Comparison of ENCODE assay signal across 28 cellular contexts in genomic region chr1:180135535-180135934, GRCh38.
"Had no signal": no experiment of that assay in that cellular context is flagged by ENCODE, and none has a peak within 500 bp of the region (broad histone marks: within the 10 kb centered on the region; RNA-seq: fewer than 3 reads in every experiment).

No MANE protein-coding gene starts in this region.

- H3K4me1 ChIP-seq: esophagus muscularis mucosa, gastrocnemius medialis, heart left ventricle had no signal

- H3K9me3 ChIP-seq: esophagus muscularis mucosa, gastrocnemius medialis had no signal

- H3K4me3 ChIP-seq: coronary artery, dorsolateral prefrontal cortex, esophagus muscularis mucosa, gastrocnemius medialis, heart left ventricle had no signal

- H3K36me3 ChIP-seq: brain microvascular endothelial cell, esophagus muscularis mucosa, gastrocnemius medialis, heart left ventricle had no signal

- DNase-seq: activated CD4-positive, alpha-beta T cell treated with anti-CD3 and anti-CD28 coated beads for 1 hour; activated CD4-positive, alpha-beta T cell treated with anti-CD3 and anti-CD28 coated beads for 48 hours; activated CD4-positive, alpha-beta T cell treated with anti-CD3 and anti-CD28 coated beads, Interleukin-2, amount 50 U/mL, for 1 hour; activated CD4-positive, alpha-beta T cell treated with anti-CD3 and anti-CD28 coated beads, Interleukin-2, amount 50 U/mL, for 48 hours; activated CD4-positive, CD25-positive, alpha-beta regulatory T cell; activated CD8-positive, alpha-beta memory T cell treated with anti-CD3 and anti-CD28 coated beads for 24 hours; activated CD8-positive, alpha-beta T cell treated with anti-CD3 and anti-CD28 coated beads for 36 hours; activated effector memory CD4-positive, alpha-beta T cell treated with Interleukin-2 at 50 U/mL for 16 hours; activated gamma-delta T cell treated with Interleukin-2 at 50 U/mL for 16 hours; activated naive CD4-positive, alpha-beta T cell treated with anti-CD3 and anti-CD28 coated beads, Interleukin-2, amount 50 U/mL, for 16 hours; activated naive CD4-positive, alpha-beta T cell treated with Interleukin-2 at 50 U/mL for 16 hours; activated T-cell treated with anti-CD3 and anti-CD28 coated beads, Interleukin-2, amount 50 U/mL, for 4 hours; amniotic stem cell; anterior cingulate cortex; brain microvascular endothelial cell; dorsolateral prefrontal cortex; effector memory CD4-positive, alpha-beta T cell; endodermal cell; erythroblast; foreskin keratinocyte; gastrocnemius medialis; glutamatergic neuron; heart left ventricle; hypothalamus; T-helper 2 cell had no signal

- H3K27me3 ChIP-seq: brain microvascular endothelial cell, dorsolateral prefrontal cortex, foreskin keratinocyte, gastrocnemius medialis, heart left ventricle had no signal

- H3K27ac ChIP-seq: brain microvascular endothelial cell, coronary artery, dorsolateral prefrontal cortex, esophagus muscularis mucosa, foreskin keratinocyte, gastrocnemius medialis, heart left ventricle had no signal

- ATAC-seq: activated CD8-positive, alpha-beta T cell treated with anti-CD3 and anti-CD28 coated beads for 36 hours; activated T-cell treated with anti-CD3 and anti-CD28 coated beads, Interleukin-2, amount 50 U/mL, for 4 hours; activated T-helper 17 cell treated with anti-CD3 and anti-CD28 coated beads, Interleukin-2, amount 50 U/mL, for 72 hours; gastrocnemius medialis; heart left ventricle had no signal
